Comparison of ENCODE assay signal across 13 cellular contexts in the genomic region with DNA sequence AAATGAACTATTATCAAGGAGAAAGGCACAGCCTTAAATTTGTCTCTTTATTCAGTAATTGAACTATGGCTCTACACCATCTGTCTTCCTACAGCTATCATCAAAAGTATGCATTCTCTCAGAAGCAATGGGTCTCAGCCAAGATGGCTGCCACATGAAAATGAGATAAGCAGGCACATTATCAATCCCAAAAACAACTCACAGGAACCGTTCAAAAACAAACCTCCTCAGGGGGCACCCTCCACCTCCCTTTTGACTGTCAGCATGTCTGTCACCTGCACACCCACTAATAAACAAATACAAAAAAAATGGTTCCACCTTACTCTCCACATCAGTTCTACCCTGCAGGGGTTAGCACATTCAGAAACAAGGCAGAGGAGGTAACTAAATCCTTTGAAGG.
"Had no signal": no experiment of that assay in that cellular context is flagged by ENCODE, and none has a peak within 500 bp of the region (broad histone marks: within the 10 kb centered on the region; RNA-seq: fewer than 3 reads in every experiment).

No MANE protein-coding gene starts in this region.

- DNase-seq: activated effector memory CD4-positive, alpha-beta T cell treated with Interleukin-2 at 50 U/mL for 16 hours; activated T-cell treated with anti-CD3 and anti-CD28 coated beads, Interleukin-2, amount 50 U/mL, for 24 hours; amygdala; dorsolateral prefrontal cortex; midbrain; retina; stimulated activated CD4-positive, alpha-beta T cell treated with anti-CD3 and anti-CD28 coated beads, Interleukin-4, amount 100 ng/mL, for 24 hours; T-helper 2 cell; tibial artery had no signal

- H3K27me3 Mint-ChIP-seq: activated naive CD8-positive, alpha-beta T cell; activated T-cell treated with anti-CD3 and anti-CD28 coated beads, Interleukin-2, amount 50 U/mL, for 24 hours had no signal

- H3K4me3 Mint-ChIP-seq: activated naive CD8-positive, alpha-beta T cell; activated T-cell treated with anti-CD3 and anti-CD28 coated beads, Interleukin-2, amount 50 U/mL, for 24 hours had no signal

- H3K27ac Mint-ChIP-seq: activated naive CD8-positive, alpha-beta T cell; activated T-cell treated with anti-CD3 and anti-CD28 coated beads, Interleukin-2, amount 50 U/mL, for 24 hours had no signal

- H3K9me3 ChIP-seq: tibial artery had no signal

- H3K27me3 ChIP-seq: dorsolateral prefrontal cortex, tibial artery had no signal

- H3K4me3 ChIP-seq: dorsolateral prefrontal cortex, tibial artery had no signal

- FAIRE-seq: endometrium, frontal cortex, keratinocyte had no signal
